Comparison of ENCODE assay signal across 8 cellular contexts in the genomic region with DNA sequence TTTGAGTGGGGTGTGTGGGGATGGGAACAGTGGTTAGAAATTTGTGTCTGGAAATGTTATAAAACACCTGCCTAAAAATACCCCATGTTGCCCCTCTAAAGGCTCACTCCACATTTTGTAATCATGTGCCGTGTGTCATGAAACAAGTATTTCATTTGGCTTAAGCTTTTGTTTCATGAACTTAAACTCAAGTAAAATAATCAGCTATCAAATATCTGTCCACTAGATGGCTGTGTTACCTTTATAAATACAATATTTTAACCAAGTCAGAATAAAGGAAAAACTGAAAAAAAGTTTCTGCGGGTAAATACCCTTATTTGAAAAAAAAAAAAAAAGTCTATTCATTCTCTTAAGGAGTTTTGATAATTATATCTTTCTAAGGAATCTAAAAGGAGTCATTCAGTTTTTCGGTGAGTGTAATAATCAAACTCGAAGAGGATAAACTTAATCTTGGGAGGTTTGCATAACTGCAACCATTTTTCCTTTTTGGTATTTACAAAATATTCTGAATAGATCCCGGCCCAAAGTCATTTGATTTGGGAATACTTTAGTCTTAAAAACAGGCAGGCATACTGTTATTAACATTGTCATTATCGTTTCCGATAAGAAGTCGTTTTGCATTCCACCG. TPM values are rescaled to one million over a fixed set of nuclear protein-coding genes. Genes with fewer than 3 reads are reported as not detected.
DNase-seq lines count a peak whose midpoint lies in the region; ATAC-seq and TF ChIP-seq lines count a peak whose summit lies in the region.

No MANE protein-coding gene starts in this region.

- no peaks in the 10 kb centered on the region for H3K36me3 ChIP-seq in suprapubic skin

- TF ChIP-seq EP300 in suprapubic skin (IDR thresholded peaks at IDR 0.05), result no peak

- WGBS in suprapubic skin, result 70% methylated on average over 9 of the region's 9 CpGs

- peak; percentile 4 to 30 for DNase-seq in NCI-H526 (lab: John Stamatoyannopoulos, UW)
- DNase-seq in NCI-H526 treated with DMSO at 0.1 percent for 48 hours (lab: John Stamatoyannopoulos, UW), result no peak
- DNase-seq in NCI-H2227 (lab: John Stamatoyannopoulos, UW; ENCODE audit: unreplicated experiment), result peak; percentile 22
- DNase-seq in dermis blood vessel endothelial cell, result peak; percentile 75
- DNase-seq in omental fat pad (ENCODE audit: low spot score), result no peak
- no peak for DNase-seq in suprapubic skin (ENCODE audit: low spot score in 2 of 2)

- no peaks in the 10 kb centered on the region for H3K9me3 ChIP-seq in suprapubic skin

- ATAC-seq in omental fat pad (ENCODE audit: low FRiP score), result peak; percentile 57
- no peak for ATAC-seq in HG03095 (IDR thresholded peaks at IDR 0.05; ENCODE audit: unreplicated experiment)
- ATAC-seq in HG02678 (IDR thresholded peaks at IDR 0.05; ENCODE audit: unreplicated experiment), result no peak

- no peak overlapping the region for H3K27ac ChIP-seq in suprapubic skin

- TF ChIP-seq POLR2A in suprapubic skin (IDR thresholded peaks at IDR 0.05), result no peak

- TF ChIP-seq CTCF in omental fat pad (IDR thresholded peaks at IDR 0.05) (no peak), suprapubic skin (IDR thresholded peaks at IDR 0.05) (no peak)

- no peaks in the 10 kb centered on the region for H3K27me3 ChIP-seq in suprapubic skin

- H3K4me1 ChIP-seq in suprapubic skin, result no peaks in the 10 kb centered on the region

- no peak overlapping the region for H3K4me3 ChIP-seq in suprapubic skin

RNA-seq across cellular contexts. Expression of gene MTRF1L, which starts 29.9 kb away (rescaled TPM):
- total RNA-seq in dermis blood vessel endothelial cell, result 20.8 and 24.8 TPM in 2 replicates
- 10 to 100 TPM; 18.0 to 30.9 (median 22.5) TPM for total RNA-seq in omental fat pad
- 10 to 100 TPM; 10.7 to 16.5 (median 12.3) TPM for total RNA-seq in suprapubic skin

RNA-seq across cellular contexts. Expression of gene FBXO5, which starts 49.5 kb away (rescaled TPM):
- 10.9 and 24.5 TPM in 2 replicates for total RNA-seq in dermis blood vessel endothelial cell
- total RNA-seq in omental fat pad, result 1 to 10 TPM; 2.6 to 7.2 (median 4.8) TPM
- 1 to 10 TPM; 2.4 to 3.5 (median 3.3) TPM for total RNA-seq in suprapubic skin

Comparison
In these comparisons a context has a peak if more than half of its experiments do, and no peak if none do; other contexts are left out.
1. DNase-seq: peak in NCI-H526 (2 of 2), NCI-H2227 (single experiment) and dermis blood vessel endothelial cell (single experiment); none in NCI-H526 treated with DMSO at 0.1 percent for 48 hours (single experiment), omental fat pad (single experiment) and suprapubic skin (0 of 2).